Comparison of ENCODE assay signal across 8 cellular contexts in the genomic region with DNA sequence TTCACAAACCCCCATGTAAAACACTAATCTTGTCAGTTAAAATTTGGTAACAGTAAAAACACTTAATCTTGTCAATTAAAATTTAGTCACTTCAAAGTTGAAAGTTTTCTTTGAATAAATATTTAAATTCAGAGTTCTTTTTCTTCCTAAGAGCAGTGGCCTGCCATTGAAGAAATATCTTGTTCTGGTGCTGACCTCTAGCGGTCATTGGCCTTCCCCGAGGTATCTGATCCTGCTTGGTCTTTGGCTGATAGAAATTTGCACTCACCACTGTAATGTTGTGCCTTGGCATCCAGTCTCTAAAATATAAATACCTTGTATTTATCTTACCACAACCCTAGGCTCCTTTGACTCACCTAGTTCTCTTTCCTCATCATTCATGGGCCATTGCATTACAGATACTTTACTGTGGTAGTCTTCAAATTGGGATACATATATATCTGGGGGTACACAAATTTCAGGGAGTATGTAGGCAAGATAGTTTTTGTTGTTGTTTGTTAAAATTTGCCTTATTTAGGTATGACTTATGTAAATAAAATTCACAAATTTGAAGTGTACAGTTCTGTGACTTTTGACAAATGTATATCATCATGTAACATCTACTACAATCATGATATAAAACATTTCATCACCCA. TPM values are rescaled to one million over a fixed set of nuclear protein-coding genes. Genes with fewer than 3 reads are reported as not detected.
A peak's percentile ranks its signal among the peaks of the same experiment; 100 is the strongest.
DNase-seq lines count a peak whose midpoint lies in the region; ATAC-seq and TF ChIP-seq lines count a peak whose summit lies in the region.

No MANE protein-coding gene starts in this region.

- intact Hi-C loops in posterior vena cava (cut with DNase I) (loop anchor here in 1 of 2 donors (5.0 kb wide), 1 partner anchor 70 kb away; no protein-coding TSS in a partner anchor), uterus (cut with DNase I; ENCODE audit: low total_unique reads) (loop anchor here (10.0 kb wide), 1 partner anchor 73 kb away; a partner anchor contains a TSS)

- ATAC-seq in GM21423 (IDR thresholded peaks at IDR 0.05; ENCODE audit: unreplicated experiment), result peak; percentile 58

- H3K27me3 ChIP-seq in uterus, result no peaks in the 10 kb centered on the region

- no peak overlapping the region for H3K4me3 ChIP-seq in LNCaP clone FGC (ENCODE audit: low read depth, low read length)
- no peak overlapping the region for H3K4me3 ChIP-seq in SK-N-MC
- H3K4me3 ChIP-seq in uterus, result no peak overlapping the region

- H3K27ac ChIP-seq in SK-N-MC (no peak overlapping the region), uterus (no peak overlapping the region)

- TF ChIP-seq POLR2A in uterus (IDR thresholded peaks at IDR 0.05), result no peak

- no peak overlapping the region for H3K9ac ChIP-seq in SK-N-MC (ENCODE audit: insufficient read length)

- DNase-seq in COR-L47 (lab: John Stamatoyannopoulos, UW), result peak; percentile 65
- DNase-seq in LNCaP clone FGC (ENCODE audit: low read depth), result peak; percentile 50
- peak; percentile 62 for DNase-seq in SK-N-MC (ENCODE audit: low read depth, low spot score)
- peak; percentile 73 for DNase-seq in activated naive CD4-positive, alpha-beta T cell treated with Interleukin-2 at 50 U/mL for 16 hours
- DNase-seq in glomerular visceral epithelial cell (ENCODE audit: extremely low spot score), result peak; percentile 67
- peak; percentile 83 for DNase-seq in posterior vena cava (ENCODE audit: low spot score)
- peak; percentile 59 to 64 for DNase-seq in uterus

- H3K4me1 ChIP-seq in uterus, result no peaks in the 10 kb centered on the region

- no peaks in the 10 kb centered on the region for H3K9me3 ChIP-seq in SK-N-MC (ENCODE audit: low read depth, low read length)
- no peaks in the 10 kb centered on the region for H3K9me3 ChIP-seq in uterus

- H3K36me3 ChIP-seq in SK-N-MC (ENCODE audit: insufficient read depth, low read length), result no peaks in the 10 kb centered on the region
- H3K36me3 ChIP-seq in uterus, result no peaks in the 10 kb centered on the region

- TF ChIP-seq CTCF in LNCaP clone FGC (IDR thresholded peaks at IDR 0.05; ENCODE audit: control insufficient read depth, extremely low read depth, insufficient read depth), result peak; percentile 90
- peak; percentile 57 to 80 (median 64) for TF ChIP-seq CTCF in uterus (IDR thresholded peaks at IDR 0.05)

RNA-seq across cellular contexts. Expression of a gene that starts 6.7 kb away (rescaled TPM):
- total RNA-seq in posterior vena cava (under 1 TPM in 1 of 2 donors, not detected in 1; 0.37 TPM), uterus (1 to 10 TPM in 1 of 4 donors, under 1 TPM in 1, not detected in 2; 0.55 to 1.4 TPM)

RNA-seq across cellular contexts. Expression of a gene that starts 31.9 kb away (rescaled TPM):
- total RNA-seq in posterior vena cava (under 1 TPM in 1 of 2 donors, not detected in 1; 0.14 TPM), uterus (under 1 TPM in 1 of 4 donors, not detected in 3; 0.14 TPM)

RNA-seq across cellular contexts. Expression of a gene that starts 44.5 kb away (rescaled TPM):
- total RNA-seq in posterior vena cava, result under 1 TPM; 0.19 to 0.32 TPM
- 1 to 10 TPM in 1 of 4 donors, under 1 TPM in 1, not detected in 2; 0.52 to 1.9 TPM for total RNA-seq in uterus
